ENCODE assay signal across 10 cellular contexts in genomic region chr3:134370611-134371451, GRCh38. TPM values are rescaled to one million over a fixed set of nuclear protein-coding genes. Genes with fewer than 3 reads are reported as not detected.
DNase-seq lines count a peak whose midpoint lies in the region; ATAC-seq and TF ChIP-seq lines count a peak whose summit lies in the region.
"Had no signal": no experiment of that assay in that cellular context is flagged by ENCODE, and none has a peak within 500 bp of the region (broad histone marks: within the 10 kb centered on the region; RNA-seq: fewer than 3 reads in every experiment).

No MANE protein-coding gene starts in this region.

- no peaks in the 10 kb centered on the region for H3K27me3 ChIP-seq in tibial artery

- H3K9me3 ChIP-seq in mesodermal cell (ENCODE audit: control insufficient read depth, low read length) (no peaks in the 10 kb centered on the region), tibial artery (no peaks in the 10 kb centered on the region)

- peak overlapping the region; percentile 78 for H3K4me3 ChIP-seq in mesodermal cell (ENCODE audit: extremely low read depth, insufficient read depth, low read length, poor library complexity, severe bottlenecking)
- peak overlapping the region; percentile 90 to 97 for H3K4me3 ChIP-seq in tibial artery

- H3K27ac ChIP-seq in caudate nucleus (ENCODE audit: low read depth, low read length) (peak overlapping the region; percentile 98), mesodermal cell (ENCODE audit: low read depth, low read length, severe bottlenecking) (peak overlapping the region; percentile 100), tibial artery (peak overlapping the region; percentile 98 to 99)
- H3K27ac ChIP-seq: 22Rv1 had no signal

- intact Hi-C loops in tibial artery (cut with DNase I; ENCODE audit: low total_unique reads): loop anchor here (5.0 kb wide), 2 partner anchors 59 to 91 kb away; no protein-coding TSS in a partner anchor

- WGBS in mesodermal cell (ENCODE audit: insufficient coverage in 2 of 2), 2 experiments: 92 to 93% methylated on average over 29 to 31 of the region's 33 CpGs

- ATAC-seq in GM18517 (IDR thresholded peaks at IDR 0.05; ENCODE audit: unreplicated experiment): no peak

- peak; percentile 27 for DNase-seq in NCI-H146 (lab: John Stamatoyannopoulos, UW)
- no peak for DNase-seq in NCI-H146 treated with DMSO at 0.1 percent for 48 hours (lab: John Stamatoyannopoulos, UW; ENCODE audit: unreplicated experiment)
- no peak for DNase-seq in caudate nucleus (lab: John Stamatoyannopoulos, UW)
- peak; percentile 18 to 69 for DNase-seq in tibial artery
- DNase-seq in germinal center (ENCODE audit: low spot score): no peak
- DNase-seq in HPDE6-E6E7 (ENCODE audit: extremely low spot score): no peak
- DNase-seq: activated naive CD4-positive, alpha-beta T cell had no signal

- TF ChIP-seq CTCF in tibial artery (IDR thresholded peaks at IDR 0.05): no peak

- peaks cover 70% of the 10 kb centered on the region for H3K4me1 ChIP-seq in mesodermal cell (ENCODE audit: control insufficient read depth, insufficient read depth, low read length, poor library complexity, severe bottlenecking)
- H3K4me1 ChIP-seq in tibial artery: peaks cover 18 to 82% (median 76%) of the 10 kb centered on the region in 4 donors

- H3K36me3 ChIP-seq in mesodermal cell (ENCODE audit: control insufficient read depth, insufficient read depth, low read length): peaks cover 70% of the 10 kb centered on the region
- peaks cover 42 to 58% (median 57%) of the 10 kb centered on the region in 3 donors for H3K36me3 ChIP-seq in tibial artery

RNA-seq across cellular contexts. Expression of gene AMOTL2, which starts 3.4 kb away (rescaled TPM):
- polyA plus RNA-seq in mesodermal cell (2013, experiment 1 of 2): 59.7 TPM
- 50.8 TPM for polyA plus RNA-seq in mesodermal cell (2013, experiment 2 of 2)

Comparison
In these comparisons a context has a peak if more than half of its experiments do, and no peak if none do; other contexts are left out.
1. DNase-seq: peak in NCI-H146 (single experiment) and tibial artery (2 of 2); none in NCI-H146 treated with DMSO at 0.1 percent for 48 hours (single experiment), caudate nucleus (0 of 61), germinal center (single experiment) and HPDE6-E6E7 (single experiment).
2. Peak in every context shown above with its lines, with median percentiles within 50 percentile points of each other: H3K27ac ChIP-seq.